In the genomic region with DNA sequence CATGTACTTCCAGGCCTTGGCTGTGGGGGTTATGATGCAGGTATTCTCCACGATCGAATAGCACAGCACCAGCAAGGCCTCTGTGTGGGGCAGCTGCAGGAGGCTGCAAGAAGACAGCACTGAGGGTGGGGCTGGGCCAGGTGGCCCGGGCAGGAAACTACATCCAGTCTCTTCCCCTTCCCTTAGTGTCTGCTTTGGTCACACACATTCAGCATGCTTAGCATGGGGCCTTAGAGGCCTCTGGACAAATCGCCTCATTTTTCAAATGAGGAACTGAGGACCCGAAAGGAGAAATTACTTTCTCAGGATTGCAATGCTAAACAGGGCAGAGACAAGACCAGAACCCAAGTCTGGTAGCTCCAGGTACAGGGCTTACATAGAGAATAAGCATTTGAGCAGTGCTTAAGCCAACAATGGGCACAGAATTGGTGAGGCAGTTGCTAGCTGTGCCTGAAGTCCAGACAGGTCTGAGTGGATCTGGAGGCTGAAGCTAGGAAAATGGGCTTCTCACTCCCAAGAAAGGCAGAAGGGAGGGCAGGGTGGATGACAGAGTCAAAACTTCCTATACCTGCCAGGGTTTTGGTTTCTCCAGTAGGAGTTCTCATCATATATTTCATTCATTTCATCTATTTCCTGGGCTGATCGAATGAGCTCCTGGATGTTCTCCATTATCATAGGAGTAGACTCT, we compare ENCODE assay signal across 18 cellular contexts. TPM values are rescaled to one million over a fixed set of nuclear protein-coding genes. Genes with fewer than 3 reads are reported as not detected.
A peak's percentile ranks its signal among the peaks of the same experiment; 100 is the strongest.
DNase-seq lines count a peak whose midpoint lies in the region; ATAC-seq, FAIRE-seq and TF ChIP-seq lines count a peak whose summit lies in the region.
"Had no signal": no experiment of that assay in that cellular context is flagged by ENCODE, and none has a peak within 500 bp of the region (broad histone marks: within the 10 kb centered on the region; RNA-seq: fewer than 3 reads in every experiment).

No MANE protein-coding gene starts in this region.

- FAIRE-seq in HepG2 (lab: Jason Lieb, UNC) = no peak

- peak overlapping the region; percentile 38; the same call in 1 of the 2 replicates for H3K9ac ChIP-seq in HepG2 (ENCODE audit: insufficient read depth, low read depth, low read length)
- H3K9ac ChIP-seq: GM23248, KMS-11 had no signal

- in situ Hi-C loops in HepG2 (cut with HindIII; ENCODE audit: extremely low pct_ligation_motif_present, low pct_unique_long_range_greater_than_20kb) (no loop called here), transverse colon (cut with MboI; ENCODE audit: low pct_ligation_motif_present in 1 of 4, low pct_unique_long_range_greater_than_20kb in 1 of 4, low sequenced_read_pairs in 3 of 4) (no loop called here)

- POLR2A ChIA-PET in HepG2 (lab: Yijun Ruan, JAX) = interaction anchor here (1.2 to 2.7 kb wide), 3 partner anchors 8 to 45 kb away, joined by 3 to 13 read pairs (median 4); a partner anchor contains a TSS

- TF ChIP-seq RAD21 in HepG2 (CRISPR knock-in tag; IDR thresholded peaks at IDR 0.05) = no peak

- H2AFZ ChIP-seq in HepG2 (ENCODE audit: low read length) = peak overlapping the region; percentile 59
- H2AFZ ChIP-seq: GM23248 had no signal

- H4K20me1 ChIP-seq in HepG2 (ENCODE audit: insufficient read depth, low read length) = no peaks in the 10 kb centered on the region

- H3K36me3 ChIP-seq in HepG2 (replicated peaks in 1 of 2; ENCODE audit: control insufficient read depth in 1 of 2, insufficient read depth in 2 of 2, low read length in 2 of 2) (no peaks in the 10 kb centered on the region), transverse colon (no peaks in the 10 kb centered on the region)

- peak overlapping the region; percentile 71 for H3K4me2 ChIP-seq in HepG2 (ENCODE audit: low read depth, low read length)
- H3K4me2 ChIP-seq: KMS-11 had no signal

- intact Hi-C loops in HepG2 (cut with micrococcal nuclease; ENCODE audit: unreplicated experiment) = no loop called here
- intact Hi-C loops in transverse colon (cut with DNase I; ENCODE audit: low total_unique reads) = no loop called here

- 17% methylated on average over 6 of the region's 6 CpGs for WGBS in HepG2 (ENCODE audit: low lambda C conversion rate)
- 65 to 80% methylated on average over 1 to 6 of the region's 6 CpGs for WGBS in transverse colon (ENCODE audit: low coverage in 1 of 2), 2 donors

- H3K4me3 Mint-ChIP-seq in IgD-negative memory B cell = peak overlapping the region in 3 of 4 donors; percentile 71 to 80 (median 71)
- H3K4me3 Mint-ChIP-seq: activated naive CD8-positive, alpha-beta T cell treated with anti-CD3 and anti-CD28 coated beads, Interleukin-2, amount 50 U/mL, for 24 hours; CD4-positive, alpha-beta memory T cell; nephron progenitor cell; stimulated activated naive CD8-positive, alpha-beta T cell treated with anti-CD3 and anti-CD28 coated beads, Interleukin-15, Interleukin-2, amounts not matched to agents 100 ng/mL and 50 ng/mL, for 24 hours had no signal

- H3K27ac ChIP-seq in HepG2 (ENCODE audit: extremely low read length, insufficient read depth, low read length) (no peak overlapping the region), transverse colon (peak overlapping the region in 3 of 4 donors; percentile 15 to 58 (median 30))
- H3K27ac ChIP-seq: GM23248, KMS-11 had no signal

- no peaks in the 10 kb centered on the region for H3K79me2 ChIP-seq in HepG2 (ENCODE audit: insufficient read depth, low read length)

- H3K27ac Mint-ChIP-seq in IgD-negative memory B cell = peak overlapping the region in 2 of 3 donors; percentile 78 to 84

- no peaks in the 10 kb centered on the region for H3K27me3 Mint-ChIP-seq in IgD-negative memory B cell
- H3K27me3 Mint-ChIP-seq: activated naive CD8-positive, alpha-beta T cell treated with anti-CD3 and anti-CD28 coated beads, Interleukin-2, amount 50 U/mL, for 24 hours; stimulated activated naive CD8-positive, alpha-beta T cell treated with anti-CD3 and anti-CD28 coated beads, Interleukin-15, Interleukin-2, amounts not matched to agents 100 ng/mL and 50 ng/mL, for 24 hours had no signal

- TF ChIP-seq CTCF in HepG2 (CRISPR knock-in tag; IDR thresholded peaks at IDR 0.05) (no peak), transverse colon (IDR thresholded peaks at IDR 0.05) (no peak)

- no TSS peak for BruUV-seq in HepG2 (replicated peaks; lab: Mats Ljungman, UMichigan)

- TF ChIP-seq POLR2A in HepG2 (IDR thresholded peaks at IDR 0.05; ENCODE audit: insufficient read depth in 1 of 2, low read depth in 2 of 2, low read length in 2 of 2) (no peak), transverse colon (IDR thresholded peaks at IDR 0.05) (no peak)

- H3K4me1 ChIP-seq in HepG2 (ENCODE audit: insufficient read depth, low read length) (peaks cover 31% of the 10 kb centered on the region), transverse colon (peaks cover 0 to 19% (median 7%) of the 10 kb centered on the region in 4 donors)

- TF ChIP-seq EP300 in HepG2 (IDR thresholded peaks at IDR 0.05; ENCODE audit: low read depth in 2 of 2, low read length in 2 of 2) (no peak), HepG2 (CRISPR knock-in tag; IDR thresholded peaks at IDR 0.05; ENCODE audit: borderline replicate concordance) (no peak), transverse colon (IDR thresholded peaks at IDR 0.05; ENCODE audit: low read depth) (no peak)

- CTCF ChIA-PET in HepG2 (lab: Yijun Ruan, JAX; ENCODE audit: low intra/inter-chr PET ratio, low total read pairs) = no interaction called here

- H3K4me3 ChIP-seq in HepG2 (replicated peaks in 1 of 3; ENCODE audit: insufficient read depth in 1 of 3, low read depth in 2 of 3, low read length in 3 of 3) (peak overlapping the region; percentile 38 to 59 (median 40); a peak in 5 of 6 replicates), transverse colon (no peak overlapping the region)
- H3K4me3 ChIP-seq: GM23248, sigmoid colon had no signal

- peaks cover 5% of the 10 kb centered on the region for H3K36me3 Mint-ChIP-seq in IgD-negative memory B cell

- peak; percentile 28 for DNase-seq in SKM-1 (lab: John Stamatoyannopoulos, UW; ENCODE audit: unreplicated experiment)
- DNase-seq in HepG2 (ENCODE audit: low spot score) = no peak
- DNase-seq in transverse colon = no peak
- DNase-seq in NCI-H2107 (lab: John Stamatoyannopoulos, UW) = no peak
- DNase-seq in stimulated activated naive CD8-positive, alpha-beta T cell treated with anti-CD3 and anti-CD28 coated beads, Interleukin-15, Interleukin-2, amounts not matched to agents 100 U/mL and 50 U/mL, for 24 hours = no peak
- no peak for DNase-seq in NCI-H345 (lab: John Stamatoyannopoulos, UW)
- DNase-seq: activated naive CD8-positive, alpha-beta T cell treated with anti-CD3 and anti-CD28 coated beads, Interleukin-2, amount 50 U/mL, for 24 hours; activated T-cell treated with anti-CD3 and anti-CD28 coated beads for 4 hours; CD4-positive, alpha-beta memory T cell; GM23248; NCI-H187 treated with DMSO at 0.1 percent for 48 hours; nephron progenitor cell; sigmoid colon had no signal

- H3K4me1 Mint-ChIP-seq in IgD-negative memory B cell = peaks cover 34 to 41% (median 37%) of the 10 kb centered on the region in 3 donors

- ATAC-seq in HepG2 = no peak
- no peak for ATAC-seq in stimulated activated naive CD8-positive, alpha-beta T cell treated with anti-CD3 and anti-CD28 coated beads, Interleukin-15, Interleukin-2, amounts not matched to agents 100 U/mL and 50 U/mL, for 24 hours
- ATAC-seq: activated CD4-positive, CD25-positive, alpha-beta regulatory T cell treated with anti-CD3 and anti-CD28 coated beads, Interleukin-2, amount 50 U/mL, for 24 hours; activated naive CD8-positive, alpha-beta T cell treated with anti-CD3 and anti-CD28 coated beads, Interleukin-2, amount 50 U/mL, for 24 hours; esophagus mucosa had no signal

- H3K9me3 ChIP-seq in HepG2 (ENCODE audit: low read length) (no peaks in the 10 kb centered on the region), transverse colon (no peaks in the 10 kb centered on the region)
- H3K9me3 ChIP-seq: sigmoid colon had no signal

- peaks cover 2 to 24% of the 10 kb centered on the region in 2 experiments; a peak in 4 of 5 replicates for H3K27me3 ChIP-seq in HepG2 (ENCODE audit: control insufficient read depth in 1 of 2, insufficient read depth in 2 of 2, low read length in 2 of 2)
- no peaks in the 10 kb centered on the region for H3K27me3 ChIP-seq in transverse colon
- H3K27me3 ChIP-seq: sigmoid colon had no signal

- peaks cover 0 to 2% (median 0%) of the 10 kb centered on the region in 3 donors for H3K9me3 Mint-ChIP-seq in IgD-negative memory B cell

RNA-seq across cellular contexts. Expression of a gene that starts 3.5 kb away (rescaled TPM):
- polyA plus RNA-seq in IgD-negative memory B cell (5.8 TPM), HepG2 (2011; rRNA removed) (0.37 and 0.46 TPM in 2 replicates)
- total RNA-seq in HepG2 (2016; rRNA removed; fragmentation: Illumina TruSeq; extraction: Trizol) (not detected in 2 replicates), transverse colon (1 to 10 TPM in 3 of 4 donors, not detected in 1; 2.2 to 2.9 (median 2.7) TPM)
- total RNA-seq in HepG2 (2016; cell fraction: cytosol; rRNA removed; fragmentation: Illumina TruSeq; extraction: Trizol; ENCODE audit: low read depth) = 0.61 TPM in 1 of 2 replicates, not detected in the other
- total RNA-seq in HepG2 (2016; cell fraction: insoluble cytoplasmic fraction; rRNA removed; fragmentation: Illumina TruSeq; extraction: Trizol) = 0.11 TPM in 1 of 2 replicates, not detected in the other
- total RNA-seq in HepG2 (2016; cell fraction: membrane; rRNA removed; fragmentation: Illumina TruSeq; extraction: Trizol) = not detected in 2 replicates
- 0.43 TPM in 1 of 2 replicates, not detected in the other for total RNA-seq in HepG2 (2016; cell fraction: nucleus; rRNA removed; fragmentation: Illumina TruSeq; extraction: Trizol)
- polyA plus RNA-seq in HepG2 (2011; cell fraction: cytosol; rRNA removed) = 0.17 and 0.28 TPM in 2 replicates
- 2.4 and 3.2 TPM in 2 replicates for polyA plus RNA-seq in HepG2 (2011; cell fraction: nucleus; rRNA removed)
- polyA plus RNA-seq in HepG2 (2012) = 0.19 and 0.63 TPM in 2 replicates
- polyA plus RNA-seq in HepG2 (2016; cell fraction: cytosol; fragmentation: Illumina TruSeq; extraction: Trizol; ENCODE audit: low read depth) = not detected in 2 replicates
- polyA plus RNA-seq in HepG2 (2016; cell fraction: insoluble cytoplasmic fraction; fragmentation: Illumina TruSeq; extraction: Trizol; ENCODE audit: low read depth) = not detected in 2 replicates
- not detected in 2 replicates for polyA plus RNA-seq in HepG2 (2016; cell fraction: membrane; fragmentation: Illumina TruSeq; extraction: Trizol; ENCODE audit: low read depth)
- polyA plus RNA-seq in HepG2 (2016; cell fraction: nucleus; fragmentation: Illumina TruSeq; extraction: Trizol; ENCODE audit: insufficient read depth, low read depth) = not detected in 2 replicates
- 1.1 and 2.1 TPM in 2 replicates for polyA minus RNA-seq in HepG2 (2011; rRNA and poly(A)+ RNA removed; ENCODE audit: low replicate concordance)
- polyA minus RNA-seq in HepG2 (2011; cell fraction: cytosol; rRNA and poly(A)+ RNA removed) = not detected in 2 replicates
- polyA minus RNA-seq in HepG2 (2011; cell fraction: nucleus; rRNA and poly(A)+ RNA removed) = 0.99 and 1.0 TPM in 2 replicates
- total RNA-seq: GM23248 had no signal
- polyA plus RNA-seq: GM23248 had no signal

RNA-seq across cellular contexts. Expression of a gene that starts 8.0 kb away (rescaled TPM):
- polyA plus RNA-seq in IgD-negative memory B cell = 63.6 TPM
- 0.07 and 0.09 TPM in 2 replicates for total RNA-seq in HepG2 (2016; rRNA removed; fragmentation: Illumina TruSeq; extraction: Trizol)
- not detected in 2 replicates for total RNA-seq in HepG2 (2016; cell fraction: cytosol; rRNA removed; fragmentation: Illumina TruSeq; extraction: Trizol; ENCODE audit: low read depth)
- total RNA-seq in HepG2 (2016; cell fraction: insoluble cytoplasmic fraction; rRNA removed; fragmentation: Illumina TruSeq; extraction: Trizol) = 0.06 and 0.09 TPM in 2 replicates
- total RNA-seq in HepG2 (2016; cell fraction: membrane; rRNA removed; fragmentation: Illumina TruSeq; extraction: Trizol) = 0.09 TPM in 1 of 2 replicates, not detected in the other
- not detected in 2 replicates for total RNA-seq in HepG2 (2016; cell fraction: nucleus; rRNA removed; fragmentation: Illumina TruSeq; extraction: Trizol)
- 0.17 and 0.32 TPM in 2 replicates for polyA plus RNA-seq in HepG2 (2011; rRNA removed)
- polyA plus RNA-seq in HepG2 (2011; cell fraction: cytosol; rRNA removed) = 0.19 and 0.32 TPM in 2 replicates
- polyA plus RNA-seq in HepG2 (2011; cell fraction: nucleus; rRNA removed) = 0.36 and 0.40 TPM in 2 replicates
- 0.17 and 0.32 TPM in 2 replicates for polyA plus RNA-seq in HepG2 (2012)
- 0.05 TPM in 1 of 2 replicates, not detected in the other for polyA plus RNA-seq in HepG2 (2016; cell fraction: cytosol; fragmentation: Illumina TruSeq; extraction: Trizol; ENCODE audit: low read depth)
- polyA plus RNA-seq in HepG2 (2016; cell fraction: insoluble cytoplasmic fraction; fragmentation: Illumina TruSeq; extraction: Trizol; ENCODE audit: low read depth) = not detected in 2 replicates
- polyA plus RNA-seq in HepG2 (2016; cell fraction: membrane; fragmentation: Illumina TruSeq; extraction: Trizol; ENCODE audit: low read depth) = not detected in 2 replicates
- 0.22 TPM in 1 of 2 replicates, not detected in the other for polyA plus RNA-seq in HepG2 (2016; cell fraction: nucleus; fragmentation: Illumina TruSeq; extraction: Trizol; ENCODE audit: insufficient read depth, low read depth)
- polyA minus RNA-seq in HepG2 (2011; rRNA and poly(A)+ RNA removed; ENCODE audit: low replicate concordance) = 0.98 and 5.8 TPM in 2 replicates
- polyA minus RNA-seq in HepG2 (2011; cell fraction: cytosol; rRNA and poly(A)+ RNA removed) = 0.69 and 0.88 TPM in 2 replicates
- polyA minus RNA-seq in HepG2 (2011; cell fraction: nucleus; rRNA and poly(A)+ RNA removed) = 0.37 TPM in 1 of 2 replicates, not detected in the other
- 10 to 100 TPM; 27.9 to 50.1 (median 30.2) TPM for total RNA-seq in transverse colon
- total RNA-seq: GM23248 had no signal
- polyA plus RNA-seq: GM23248 had no signal

RNA-seq across cellular contexts. Expression of a gene that starts 19.2 kb away (rescaled TPM):
- polyA plus RNA-seq in IgD-negative memory B cell (76.6 TPM), HepG2 (2011; rRNA removed) (32.4 and 34.2 TPM in 2 replicates)
- total RNA-seq in HepG2 (2016; rRNA removed; fragmentation: Illumina TruSeq; extraction: Trizol) (12.7 and 14.4 TPM in 2 replicates), transverse colon (100 to 1,000 TPM in 1 of 4 donors, 10 to 100 TPM in 3; 41.8 to 165 (median 56.6) TPM)
- total RNA-seq in HepG2 (2016; cell fraction: cytosol; rRNA removed; fragmentation: Illumina TruSeq; extraction: Trizol; ENCODE audit: low read depth) = 2.9 and 3.4 TPM in 2 replicates
- total RNA-seq in HepG2 (2016; cell fraction: insoluble cytoplasmic fraction; rRNA removed; fragmentation: Illumina TruSeq; extraction: Trizol) = 13.3 and 14.0 TPM in 2 replicates
- total RNA-seq in HepG2 (2016; cell fraction: membrane; rRNA removed; fragmentation: Illumina TruSeq; extraction: Trizol) = 5.1 and 6.2 TPM in 2 replicates
- total RNA-seq in HepG2 (2016; cell fraction: nucleus; rRNA removed; fragmentation: Illumina TruSeq; extraction: Trizol) = 11.6 and 13.4 TPM in 2 replicates
- polyA plus RNA-seq in HepG2 (2011; cell fraction: cytosol; rRNA removed) = 22.0 and 28.2 TPM in 2 replicates
- polyA plus RNA-seq in HepG2 (2011; cell fraction: nucleus; rRNA removed) = 105 and 110 TPM in 2 replicates
- polyA plus RNA-seq in HepG2 (2012) = 22.9 and 25.8 TPM in 2 replicates
- 2.6 and 2.9 TPM in 2 replicates for polyA plus RNA-seq in HepG2 (2016; cell fraction: cytosol; fragmentation: Illumina TruSeq; extraction: Trizol; ENCODE audit: low read depth)
- 12.1 and 12.8 TPM in 2 replicates for polyA plus RNA-seq in HepG2 (2016; cell fraction: insoluble cytoplasmic fraction; fragmentation: Illumina TruSeq; extraction: Trizol; ENCODE audit: low read depth)
- polyA plus RNA-seq in HepG2 (2016; cell fraction: membrane; fragmentation: Illumina TruSeq; extraction: Trizol; ENCODE audit: low read depth) = 3.7 and 4.9 TPM in 2 replicates
- 28.8 and 29.1 TPM in 2 replicates for polyA plus RNA-seq in HepG2 (2016; cell fraction: nucleus; fragmentation: Illumina TruSeq; extraction: Trizol; ENCODE audit: insufficient read depth, low read depth)
- polyA minus RNA-seq in HepG2 (2011; rRNA and poly(A)+ RNA removed; ENCODE audit: low replicate concordance) = 11.6 and 18.9 TPM in 2 replicates
- 3.6 and 5.9 TPM in 2 replicates for polyA minus RNA-seq in HepG2 (2011; cell fraction: cytosol; rRNA and poly(A)+ RNA removed)
- polyA minus RNA-seq in HepG2 (2011; cell fraction: nucleus; rRNA and poly(A)+ RNA removed) = 25.4 and 28.7 TPM in 2 replicates

RNA-seq across cellular contexts. Expression of a gene that starts 36.5 kb away (rescaled TPM):
- 55.2 TPM for polyA plus RNA-seq in IgD-negative memory B cell
- total RNA-seq in HepG2 (2016; rRNA removed; fragmentation: Illumina TruSeq; extraction: Trizol) = 148 and 156 TPM in 2 replicates
- total RNA-seq in HepG2 (2016; cell fraction: cytosol; rRNA removed; fragmentation: Illumina TruSeq; extraction: Trizol; ENCODE audit: low read depth) = 15.5 and 17.3 TPM in 2 replicates
- 147 and 150 TPM in 2 replicates for total RNA-seq in HepG2 (2016; cell fraction: insoluble cytoplasmic fraction; rRNA removed; fragmentation: Illumina TruSeq; extraction: Trizol)
- total RNA-seq in HepG2 (2016; cell fraction: membrane; rRNA removed; fragmentation: Illumina TruSeq; extraction: Trizol) = 36.3 and 39.7 TPM in 2 replicates
- total RNA-seq in HepG2 (2016; cell fraction: nucleus; rRNA removed; fragmentation: Illumina TruSeq; extraction: Trizol) = 250 and 271 TPM in 2 replicates
- polyA plus RNA-seq in HepG2 (2011; rRNA removed) = 76.2 and 82.8 TPM in 2 replicates
- polyA plus RNA-seq in HepG2 (2011; cell fraction: cytosol; rRNA removed) = 64.8 and 67.1 TPM in 2 replicates
- polyA plus RNA-seq in HepG2 (2011; cell fraction: nucleus; rRNA removed) = 148 and 172 TPM in 2 replicates
- polyA plus RNA-seq in HepG2 (2012) = 74.3 and 85.1 TPM in 2 replicates
- polyA plus RNA-seq in HepG2 (2016; cell fraction: cytosol; fragmentation: Illumina TruSeq; extraction: Trizol; ENCODE audit: low read depth) = 8.7 and 9.0 TPM in 2 replicates
- polyA plus RNA-seq in HepG2 (2016; cell fraction: insoluble cytoplasmic fraction; fragmentation: Illumina TruSeq; extraction: Trizol; ENCODE audit: low read depth) = 121 and 138 TPM in 2 replicates
- polyA plus RNA-seq in HepG2 (2016; cell fraction: membrane; fragmentation: Illumina TruSeq; extraction: Trizol; ENCODE audit: low read depth) = 17.5 and 22.9 TPM in 2 replicates
- 343 and 358 TPM in 2 replicates for polyA plus RNA-seq in HepG2 (2016; cell fraction: nucleus; fragmentation: Illumina TruSeq; extraction: Trizol; ENCODE audit: insufficient read depth, low read depth)
- 130 and 210 TPM in 2 replicates for polyA minus RNA-seq in HepG2 (2011; rRNA and poly(A)+ RNA removed; ENCODE audit: low replicate concordance)
- 76.1 and 89.0 TPM in 2 replicates for polyA minus RNA-seq in HepG2 (2011; cell fraction: cytosol; rRNA and poly(A)+ RNA removed)
- 87.0 and 130 TPM in 2 replicates for polyA minus RNA-seq in HepG2 (2011; cell fraction: nucleus; rRNA and poly(A)+ RNA removed)
- 100 to 1,000 TPM; 142 to 165 (median 154) TPM for total RNA-seq in transverse colon

RNA-seq across cellular contexts. Expression of a gene that starts 45.5 kb away (rescaled TPM):
- 32.5 TPM for polyA plus RNA-seq in IgD-negative memory B cell
- 23.6 and 24.1 TPM in 2 replicates for total RNA-seq in HepG2 (2016; rRNA removed; fragmentation: Illumina TruSeq; extraction: Trizol)
- total RNA-seq in HepG2 (2016; cell fraction: cytosol; rRNA removed; fragmentation: Illumina TruSeq; extraction: Trizol; ENCODE audit: low read depth) = 9.5 and 12.0 TPM in 2 replicates
- 19.2 and 25.6 TPM in 2 replicates for total RNA-seq in HepG2 (2016; cell fraction: insoluble cytoplasmic fraction; rRNA removed; fragmentation: Illumina TruSeq; extraction: Trizol)
- total RNA-seq in HepG2 (2016; cell fraction: membrane; rRNA removed; fragmentation: Illumina TruSeq; extraction: Trizol) = 22.5 and 24.6 TPM in 2 replicates
- total RNA-seq in HepG2 (2016; cell fraction: nucleus; rRNA removed; fragmentation: Illumina TruSeq; extraction: Trizol) = 23.6 and 28.7 TPM in 2 replicates
- 54.3 and 55.3 TPM in 2 replicates for polyA plus RNA-seq in HepG2 (2011; rRNA removed)
- 26.5 and 29.9 TPM in 2 replicates for polyA plus RNA-seq in HepG2 (2011; cell fraction: cytosol; rRNA removed)
- polyA plus RNA-seq in HepG2 (2011; cell fraction: nucleus; rRNA removed) = 112 and 139 TPM in 2 replicates
- polyA plus RNA-seq in HepG2 (2012) = 40.4 and 40.6 TPM in 2 replicates
- 10.8 and 12.9 TPM in 2 replicates for polyA plus RNA-seq in HepG2 (2016; cell fraction: cytosol; fragmentation: Illumina TruSeq; extraction: Trizol; ENCODE audit: low read depth)
- polyA plus RNA-seq in HepG2 (2016; cell fraction: insoluble cytoplasmic fraction; fragmentation: Illumina TruSeq; extraction: Trizol; ENCODE audit: low read depth) = 33.3 and 40.1 TPM in 2 replicates
- 24.4 and 28.3 TPM in 2 replicates for polyA plus RNA-seq in HepG2 (2016; cell fraction: membrane; fragmentation: Illumina TruSeq; extraction: Trizol; ENCODE audit: low read depth)
- 82.1 and 94.6 TPM in 2 replicates for polyA plus RNA-seq in HepG2 (2016; cell fraction: nucleus; fragmentation: Illumina TruSeq; extraction: Trizol; ENCODE audit: insufficient read depth, low read depth)
- polyA minus RNA-seq in HepG2 (2011; rRNA and poly(A)+ RNA removed; ENCODE audit: low replicate concordance) = 80.0 and 92.0 TPM in 2 replicates
- 13.9 and 16.4 TPM in 2 replicates for polyA minus RNA-seq in HepG2 (2011; cell fraction: cytosol; rRNA and poly(A)+ RNA removed)
- polyA minus RNA-seq in HepG2 (2011; cell fraction: nucleus; rRNA and poly(A)+ RNA removed) = 55.5 and 59.3 TPM in 2 replicates
- 10 to 100 TPM; 34.8 to 49.4 (median 42.8) TPM for total RNA-seq in transverse colon

Comparison
In these comparisons a context has a peak if more than half of its experiments do, and no peak if none do; other contexts are left out.
1. H3K4me3 ChIP-seq: peak in HepG2 (3 of 3); none in transverse colon (0 of 4).
2. RNA of a gene that starts 8.0 kb away (total RNA-seq): 27.9 to 50.1 TPM in transverse colon; 0.06 to 0.09 TPM in HepG2; every median in the first group is over 10 times any median in the second.